ENCODE assay signal across 12 cellular contexts in the genomic region with DNA sequence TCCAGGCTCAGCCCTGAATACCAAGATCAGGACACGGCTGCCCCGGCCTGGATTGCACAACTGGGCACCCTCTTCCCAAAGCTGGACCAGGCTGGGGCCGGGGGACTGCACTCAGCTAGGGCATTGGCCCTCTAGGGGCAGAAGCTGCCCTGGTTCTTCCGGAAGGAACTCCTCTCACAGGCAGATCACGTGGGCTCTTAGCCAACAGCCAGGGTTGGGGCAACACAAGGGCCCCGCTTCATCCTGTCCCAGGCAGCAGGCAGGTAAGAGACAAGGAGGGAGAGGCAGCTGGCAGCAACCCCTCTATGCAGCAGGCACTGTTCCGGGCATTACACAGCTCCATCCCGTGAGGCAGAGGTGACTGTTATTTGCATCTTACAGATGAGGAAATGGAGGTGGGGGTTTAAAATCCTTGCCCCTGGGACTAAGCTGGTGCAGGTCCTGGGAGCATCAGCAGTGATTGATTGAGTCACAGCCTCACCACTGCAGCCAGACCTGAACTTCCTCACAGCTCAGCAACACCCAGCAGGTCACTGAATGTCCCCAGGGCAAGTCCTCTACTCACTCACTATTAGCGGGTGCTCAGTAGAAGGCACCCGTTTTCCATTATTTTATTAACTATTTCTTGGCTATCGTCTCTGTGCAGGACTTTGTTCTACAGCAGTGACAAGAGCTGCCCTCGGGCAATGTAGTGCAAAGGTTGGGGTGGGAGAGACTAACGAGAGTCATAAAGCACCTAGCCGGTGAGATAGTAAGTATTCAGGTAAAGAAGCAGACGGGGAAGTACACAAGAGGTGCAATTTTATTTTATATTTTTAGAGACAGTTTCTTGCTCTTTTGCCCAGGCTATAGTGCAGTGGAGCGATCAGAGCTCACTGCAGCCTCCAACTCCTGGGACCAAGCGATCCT. TPM values are rescaled to one million over a fixed set of nuclear protein-coding genes. Genes with fewer than 3 reads are reported as not detected.
DNase-seq lines count a peak whose midpoint lies in the region; ATAC-seq, FAIRE-seq and TF ChIP-seq lines count a peak whose summit lies in the region.
"Not testable (repeated sequence)": the region's sequence is repeated elsewhere in the genome, so short reads cannot be mapped to it uniquely, and the experiment has no call there.
"Had no signal": no experiment of that assay in that cellular context is flagged by ENCODE, and none has a peak within 500 bp of the region (broad histone marks: within the 10 kb centered on the region; RNA-seq: fewer than 3 reads in every experiment).

No MANE protein-coding gene starts in this region.

- not testable (repeated sequence) for TF ChIP-seq POLR2A in HCT116 (IDR thresholded peaks at IDR 0.05; ENCODE audit: borderline replicate concordance, extremely low read depth, insufficient read depth, insufficient read length)

- H3K27me3 ChIP-seq in CD8-positive, alpha-beta T cell (ENCODE audit: insufficient read depth, low read length); HCT116 (ENCODE audit: insufficient read depth, low read length); left lung: not testable (repeated sequence)

- not testable (repeated sequence) for H3K4me3 ChIP-seq in CD8-positive, alpha-beta T cell (ENCODE audit: low read depth, low read length); HCT116 (replicated peaks in 1 of 2; ENCODE audit: low read depth in 1 of 2, low read length in 2 of 2); left lung

- H3K4me1 ChIP-seq in CD8-positive, alpha-beta T cell (ENCODE audit: insufficient read depth, low read length), result not testable (repeated sequence)
- H3K4me1 ChIP-seq in HCT116 (ENCODE audit: control insufficient read depth in 1 of 2, insufficient read depth in 2 of 2, low read length in 2 of 2) (peaks cover 21 to 22% of the 10 kb centered on the region in 2 experiments), left lung (peaks cover 0 to 21% of the 10 kb centered on the region in 2 donors)

- not testable (repeated sequence) for H3K4me2 ChIP-seq in HCT116 (ENCODE audit: low read length)

- not testable (repeated sequence) for H2AFZ ChIP-seq in HCT116 (ENCODE audit: low read depth, low read length, poor library complexity, severe bottlenecking)

- ATAC-seq in CD8-positive, alpha-beta T cell, result peak; percentile 95
- ATAC-seq in HCT116 (peak; percentile 39), HG03571 (IDR thresholded peaks at IDR 0.05; ENCODE audit: unreplicated experiment) (peak; percentile 52), left lung (peak; percentile 40)
- ATAC-seq in activated CD4-positive, alpha-beta T cell treated with anti-CD3 and anti-CD28 coated beads for 36 hours, result peak; percentile 90
- ATAC-seq in stimulated activated effector memory CD8-positive, alpha-beta T cell treated with anti-CD3 and anti-CD28 coated beads, Interleukin-12 subunit alpha, Interleukin-12 subunit beta, amount 100 ng/mL, for 72 hours, result peak; percentile 86

- intact Hi-C loops in CD8-positive, alpha-beta T cell (cut with DNase I, micrococcal nuclease); HCT116 (cut with micrococcal nuclease); activated CD4-positive, alpha-beta T cell treated with anti-CD3 and anti-CD28 coated beads for 36 hours (cut with DNase I, micrococcal nuclease); left lung (cut with DNase I): not testable (repeated sequence)

- TF ChIP-seq RAD21 in HCT116 (IDR thresholded peaks at IDR 0.05; ENCODE audit: low read depth), result not testable (repeated sequence)

- FAIRE-seq in GM19239 (lab: Jason Lieb, UNC) (peak; percentile 88), colon (lab: Jason Lieb, UNC) (peak; percentile 82)

- H3K27ac ChIP-seq in CD8-positive, alpha-beta T cell (ENCODE audit: low read depth, low read length); HCT116 (ENCODE audit: low read depth, low read length); left lung: not testable (repeated sequence)

- not testable (repeated sequence) for H3K79me2 ChIP-seq in HCT116 (ENCODE audit: insufficient read depth, low read length)

- H3K27ac Mint-ChIP-seq in CD8-positive, alpha-beta T cell; activated CD4-positive, alpha-beta T cell treated with anti-CD3 and anti-CD28 coated beads for 36 hours; stimulated activated effector memory CD8-positive, alpha-beta T cell treated with anti-CD3 and anti-CD28 coated beads, Interleukin-12 subunit alpha, Interleukin-12 subunit beta, amount 100 ng/mL, for 72 hours: not testable (repeated sequence)

- not testable (repeated sequence) for DNase-seq in CD8-positive, alpha-beta T cell; GM19239 (ENCODE audit: insufficient read length, low spot score); HCT116 (ENCODE audit: low read depth, low spot score); activated CD4-positive, alpha-beta T cell treated with anti-CD3 and anti-CD28 coated beads for 36 hours; left lung; stimulated activated effector memory CD8-positive, alpha-beta T cell treated with anti-CD3 and anti-CD28 coated beads, Interleukin-12 subunit alpha, Interleukin-12 subunit beta, amount 100 ng/mL, for 72 hours (ENCODE audit: low spot score in 2 of 2)

- not testable (repeated sequence) for TF ChIP-seq CTCF in CD8-positive, alpha-beta T cell (IDR thresholded peaks at IDR 0.05); HCT116 (IDR thresholded peaks at IDR 0.05 in 2 of 3, conservative IDR thresholded peaks at IDR 0.05 in 1 of 3; ENCODE audit: borderline replicate concordance in 1 of 3, insufficient read depth in 1 of 3, low read depth in 2 of 3, low read length in 2 of 3); left lung (IDR thresholded peaks at IDR 0.05)

- H3K9me2 ChIP-seq in HCT116 (ENCODE audit: insufficient read depth), result not testable (repeated sequence)

- H3K9ac ChIP-seq in HCT116 (ENCODE audit: low read length), result not testable (repeated sequence)

- CTCF ChIA-PET in CD8-positive, alpha-beta T cell (lab: Charles Lee); HCT116 (lab: Charles Lee); activated CD4-positive, alpha-beta T cell treated with anti-CD3 and anti-CD28 coated beads for 36 hours (lab: Charles Lee): not testable (repeated sequence)

- RAD21 ChIA-PET in HCT116 (lab: Charles Lee; ENCODE audit: low non-redundant PET in 1 of 2, low total read pairs in 2 of 2, uncharacterized antibody in 2 of 2, unreplicated experiment in 2 of 2), result not testable (repeated sequence)

- H3K9me3 ChIP-seq in CD8-positive, alpha-beta T cell (ENCODE audit: low read length); HCT116 (ENCODE audit: control insufficient read depth in 1 of 2, insufficient read depth in 1 of 2, low read depth in 1 of 2, low read length in 2 of 2); left lung: not testable (repeated sequence)

- not testable (repeated sequence) for H3K36me3 Mint-ChIP-seq in CD8-positive, alpha-beta T cell; activated CD4-positive, alpha-beta T cell treated with anti-CD3 and anti-CD28 coated beads for 36 hours (ENCODE audit: low read depth); stimulated activated effector memory CD8-positive, alpha-beta T cell treated with anti-CD3 and anti-CD28 coated beads, Interleukin-12 subunit alpha, Interleukin-12 subunit beta, amount 100 ng/mL, for 72 hours

- H3K9me3 Mint-ChIP-seq in CD8-positive, alpha-beta T cell; activated CD4-positive, alpha-beta T cell treated with anti-CD3 and anti-CD28 coated beads for 36 hours (ENCODE audit: low read depth); stimulated activated effector memory CD8-positive, alpha-beta T cell treated with anti-CD3 and anti-CD28 coated beads, Interleukin-12 subunit alpha, Interleukin-12 subunit beta, amount 100 ng/mL, for 72 hours: not testable (repeated sequence)

- not testable (repeated sequence) for BruUV-seq in HCT116 (replicated peaks; lab: Mats Ljungman, UMichigan)

- H3K4me1 Mint-ChIP-seq in CD8-positive, alpha-beta T cell (ENCODE audit: low read depth); activated CD4-positive, alpha-beta T cell treated with anti-CD3 and anti-CD28 coated beads for 36 hours; stimulated activated effector memory CD8-positive, alpha-beta T cell treated with anti-CD3 and anti-CD28 coated beads, Interleukin-12 subunit alpha, Interleukin-12 subunit beta, amount 100 ng/mL, for 72 hours: not testable (repeated sequence)

- POLR2A ChIA-PET in CD8-positive, alpha-beta T cell (lab: Charles Lee); HCT116 (lab: Charles Lee); activated CD4-positive, alpha-beta T cell treated with anti-CD3 and anti-CD28 coated beads for 36 hours (lab: Charles Lee): not testable (repeated sequence)

- H3K4me3 Mint-ChIP-seq in CD8-positive, alpha-beta T cell; activated CD4-positive, alpha-beta T cell treated with anti-CD3 and anti-CD28 coated beads for 36 hours; stimulated activated effector memory CD8-positive, alpha-beta T cell treated with anti-CD3 and anti-CD28 coated beads, Interleukin-12 subunit alpha, Interleukin-12 subunit beta, amount 100 ng/mL, for 72 hours: not testable (repeated sequence)

- not testable (repeated sequence) for H3K27me3 Mint-ChIP-seq in CD8-positive, alpha-beta T cell (ENCODE audit: low read depth); activated CD4-positive, alpha-beta T cell treated with anti-CD3 and anti-CD28 coated beads for 36 hours

- H3K36me3 ChIP-seq in CD8-positive, alpha-beta T cell (ENCODE audit: insufficient read depth, low read length); HCT116 (ENCODE audit: control insufficient read depth in 1 of 2, insufficient read depth in 2 of 2, low read length in 2 of 2); left lung: not testable (repeated sequence)

- not testable (repeated sequence) for H4K20me1 ChIP-seq in HCT116 (ENCODE audit: insufficient read depth)

RNA-seq across cellular contexts. Expression of gene SULT1A2, which starts 2.8 kb away (rescaled TPM):
- total RNA-seq in CD8-positive, alpha-beta T cell, result under 1 TPM; 0.43 to 0.53 TPM
- total RNA-seq in HCT116 (2021; ENCODE audit: unreplicated experiment) (1.9 TPM), left lung (10 to 100 TPM in 1 of 2 donors, 1 to 10 TPM in 1; 5.2 to 16.6 TPM)
- 1.2 and 1.4 TPM in 2 replicates for polyA plus RNA-seq in HCT116 (2012)
- under 1 TPM; 0.26 to 0.30 TPM for total RNA-seq in activated CD4-positive, alpha-beta T cell treated with anti-CD3 and anti-CD28 coated beads for 36 hours
- total RNA-seq: osteoblast, suprapubic skin had no signal

RNA-seq across cellular contexts. Expression of gene SULT1A1, which starts 10.2 kb away (rescaled TPM):
- total RNA-seq in CD8-positive, alpha-beta T cell, result 1 to 10 TPM; 9.9 to 10.0 TPM
- total RNA-seq in HCT116 (2021; ENCODE audit: unreplicated experiment) (23.1 TPM), left lung (10 to 100 TPM; 38.6 to 68.6 TPM)
- 19.0 and 26.1 TPM in 2 replicates for polyA plus RNA-seq in HCT116 (2012)
- total RNA-seq in activated CD4-positive, alpha-beta T cell treated with anti-CD3 and anti-CD28 coated beads for 36 hours, result 10 to 100 TPM; 12.1 to 13.9 TPM

RNA-seq across cellular contexts. Expression of gene NPIPB8, which starts 38.2 kb away (rescaled TPM):
- 1 to 10 TPM in 1 of 2 experiments, under 1 TPM in 1; 0.69 to 1.7 TPM for total RNA-seq in CD8-positive, alpha-beta T cell
- total RNA-seq in HCT116 (2021; ENCODE audit: unreplicated experiment) (0.79 TPM), left lung (under 1 TPM; 0.16 to 0.38 TPM)
- polyA plus RNA-seq in HCT116 (2012), result 0.19 and 0.34 TPM in 2 replicates
- total RNA-seq in activated CD4-positive, alpha-beta T cell treated with anti-CD3 and anti-CD28 coated beads for 36 hours, result under 1 TPM in 1 of 2 experiments, not detected in 1; 0.37 TPM
- total RNA-seq: A673, H9, osteoblast had no signal

RNA-seq across cellular contexts. Expression of gene SGF29, which starts 45.9 kb away (rescaled TPM):
- total RNA-seq in CD8-positive, alpha-beta T cell, result 10 to 100 TPM; 41.1 to 44.5 TPM
- total RNA-seq in HCT116 (2021; ENCODE audit: unreplicated experiment), result 19.7 TPM
- 28.8 and 33.5 TPM in 2 replicates for polyA plus RNA-seq in HCT116 (2012)
- 10 to 100 TPM; 23.6 to 35.5 TPM for total RNA-seq in activated CD4-positive, alpha-beta T cell treated with anti-CD3 and anti-CD28 coated beads for 36 hours
- 10 to 100 TPM; 16.6 to 27.4 TPM for total RNA-seq in left lung

Comparison
In these comparisons a context has a peak if more than half of its experiments do, and no peak if none do; other contexts are left out.
1. ATAC-seq: peak in every context shown above with its lines; median percentile 95 in CD8-positive, alpha-beta T cell; 90 in activated CD4-positive, alpha-beta T cell treated with anti-CD3 and anti-CD28 coated beads for 36 hours; 86 in stimulated activated effector memory CD8-positive, alpha-beta T cell treated with anti-CD3 and anti-CD28 coated beads, Interleukin-12 subunit alpha, Interleukin-12 subunit beta, amount 100 ng/mL, for 72 hours; 52 in HG03571; 40 in left lung; 39 in HCT116.